1 cellular context compared by ENCODE assay signal in genomic region chr19:49340069-49340864, GRCh38.
TF ChIP-seq lines count a peak whose summit lies in the region.

No MANE protein-coding gene starts in this region.

TF ChIP-seq in HepG2, 621 proteins besides CTCF, POLR2A, EP300 and RAD21 (continued from another document and continues in another):
- TF ChIP-seq ARID4A (CRISPR knock-in tag; IDR thresholded peaks at IDR 0.05; ENCODE audit: borderline replicate concordance), result peak; percentile 71; the same call in 1 of the 2 replicates
- peak; percentile 71 for TF ChIP-seq SP5 (CRISPR knock-in tag; IDR thresholded peaks at IDR 0.05; ENCODE audit: borderline replicate concordance, low read depth)
- TF ChIP-seq ZNF850 (CRISPR knock-in tag; conservative IDR thresholded peaks at IDR 0.05), result no peak
- no peak for TF ChIP-seq FOSL1 (CRISPR knock-in tag; IDR thresholded peaks at IDR 0.05; ENCODE audit: borderline replicate concordance)
- TF ChIP-seq DMTF1 (CRISPR knock-in tag; IDR thresholded peaks at IDR 0.05), result no peak
- TF ChIP-seq ARNTL (CRISPR knock-in tag; IDR thresholded peaks at IDR 0.05), result peak; percentile 96
- no peak for TF ChIP-seq ZNF12 (CRISPR knock-in tag; IDR thresholded peaks at IDR 0.05)
- TF ChIP-seq ZNF839 (CRISPR knock-in tag; IDR thresholded peaks at IDR 0.05; ENCODE audit: borderline replicate concordance), result no peak
- TF ChIP-seq KIAA2018 (CRISPR knock-in tag; IDR thresholded peaks at IDR 0.05; ENCODE audit: borderline replicate concordance), result no peak
- TF ChIP-seq MXD1 (CRISPR knock-in tag; IDR thresholded peaks at IDR 0.05), result no peak; the same call in 1 of the 2 replicates
- TF ChIP-seq RBM39 (IDR thresholded peaks at IDR 0.05; ENCODE audit: low read depth, low read length, poor library complexity, severe bottlenecking), result no peak
- TF ChIP-seq E2F1 (CRISPR knock-in tag; IDR thresholded peaks at IDR 0.05), result no peak
- no peak for TF ChIP-seq ZNF337 (CRISPR knock-in tag; IDR thresholded peaks at IDR 0.05; ENCODE audit: borderline replicate concordance, low read depth)
- no peak for TF ChIP-seq TCF7 (IDR thresholded peaks at IDR 0.05; ENCODE audit: low read depth)
- TF ChIP-seq ZSCAN12 (CRISPR knock-in tag; IDR thresholded peaks at IDR 0.05), result no peak
- TF ChIP-seq ZFP1 (CRISPR knock-in tag; IDR thresholded peaks at IDR 0.05), result no peak
- TF ChIP-seq ZNF674 (CRISPR knock-in tag; IDR thresholded peaks at IDR 0.05; ENCODE audit: low read depth), result no peak
- no peak for TF ChIP-seq NFIB (CRISPR knock-in tag; IDR thresholded peaks at IDR 0.05; ENCODE audit: borderline replicate concordance)
- TF ChIP-seq ZNF878 (CRISPR knock-in tag; IDR thresholded peaks at IDR 0.05), result no peak
- TF ChIP-seq KDM2A (CRISPR knock-in tag; IDR thresholded peaks at IDR 0.05; ENCODE audit: borderline replicate concordance, low read depth), result peak; percentile 48; the same call in 1 of the 2 replicates
- TF ChIP-seq KMT2A (CRISPR knock-in tag; IDR thresholded peaks at IDR 0.05), result no peak
- TF ChIP-seq ZNF749 (CRISPR knock-in tag; IDR thresholded peaks at IDR 0.05; ENCODE audit: borderline replicate concordance), result no peak
- TF ChIP-seq TMF1 (CRISPR knock-in tag; IDR thresholded peaks at IDR 0.05; ENCODE audit: low read depth), result no peak
- TF ChIP-seq ZBTB4 (CRISPR knock-in tag; IDR thresholded peaks at IDR 0.05; ENCODE audit: borderline replicate concordance), result no peak
- no peak for TF ChIP-seq ZNF496 (CRISPR knock-in tag; IDR thresholded peaks at IDR 0.05; ENCODE audit: insufficient replicate concordance)
- TF ChIP-seq MLXIP (CRISPR knock-in tag; IDR thresholded peaks at IDR 0.05; ENCODE audit: borderline replicate concordance), result no peak
- peak; percentile 92; the same call in 2 of the 3 replicates for TF ChIP-seq MXI1 (IDR thresholded peaks at IDR 0.05; ENCODE audit: borderline replicate concordance, low read depth, low read length)
- peak; percentile 33; the same call in 1 of the 2 replicates for TF ChIP-seq FOXK1 (CRISPR knock-in tag; IDR thresholded peaks at IDR 0.05; ENCODE audit: borderline replicate concordance, low read depth)
- no peak for TF ChIP-seq ZNF614 (CRISPR knock-in tag; IDR thresholded peaks at IDR 0.05; ENCODE audit: borderline replicate concordance)
- TF ChIP-seq ZNF263 (CRISPR knock-in tag; IDR thresholded peaks at IDR 0.05), result no peak
- no peak for TF ChIP-seq PAWR (CRISPR knock-in tag; IDR thresholded peaks at IDR 0.05; ENCODE audit: borderline replicate concordance)
- no peak for TF ChIP-seq TBP (CRISPR knock-in tag; IDR thresholded peaks at IDR 0.05)
- TF ChIP-seq SIN3B (IDR thresholded peaks at IDR 0.05; ENCODE audit: low read length), result no peak
- no peak for TF ChIP-seq CERS6 (CRISPR knock-in tag; IDR thresholded peaks at IDR 0.05)
